ENCODE assay signal across 2 cellular contexts in genomic region chr3:111720681-111721380, GRCh38.
TF ChIP-seq lines count a peak whose summit lies in the region.

No MANE protein-coding gene starts in this region.

TF ChIP-seq in liver, 16 proteins besides CTCF, POLR2A, EP300 and RAD21:
- peak; percentile 70 for TF ChIP-seq FOXA1 (IDR thresholded peaks at IDR 0.05)
- peak; percentile 52 for TF ChIP-seq ZBTB33 (IDR thresholded peaks at IDR 0.05)
- peak; percentile 87 for TF ChIP-seq MAX (IDR thresholded peaks at IDR 0.05)
- TF ChIP-seq NR2F2 (IDR thresholded peaks at IDR 0.05), result peak; percentile 86
- peak in 1 of 2 donors; percentile 75 for TF ChIP-seq EGR1 (IDR thresholded peaks at IDR 0.05; ENCODE audit: low read depth in 2 of 2)
- peak; percentile 78 for TF ChIP-seq REST (IDR thresholded peaks at IDR 0.05)
- TF ChIP-seq ATF3 (IDR thresholded peaks at IDR 0.05), result peak; percentile 59
- peak; percentile 99 for TF ChIP-seq HNF4A (conservative IDR thresholded peaks at IDR 0.05)
- peak; percentile 79 for TF ChIP-seq FOXA2 (IDR thresholded peaks at IDR 0.05)
- no peak for TF ChIP-seq TAF1 (conservative IDR thresholded peaks at IDR 0.05)
- peak; percentile 98 to 99 for TF ChIP-seq RXRA (IDR thresholded peaks at IDR 0.05)
- peak; percentile 93 for TF ChIP-seq SP1 (IDR thresholded peaks at IDR 0.05)
- peak in 1 of 2 donors; percentile 48 for TF ChIP-seq GABPA (IDR thresholded peaks at IDR 0.05 in 1 of 2, conservative IDR thresholded peaks at IDR 0.05 in 1 of 2)
- peak; percentile 95 for TF ChIP-seq HNF4G (IDR thresholded peaks at IDR 0.05)
- peak; percentile 81 for TF ChIP-seq YY1 (IDR thresholded peaks at IDR 0.05)
- peak; percentile 78 to 92 for TF ChIP-seq JUND (IDR thresholded peaks at IDR 0.05)

TF ChIP-seq in HepG2, 621 proteins besides CTCF, POLR2A, EP300 and RAD21:
- TF ChIP-seq ZNF362 (CRISPR knock-in tag; IDR thresholded peaks at IDR 0.05; ENCODE audit: borderline replicate concordance), result no peak
- no peak for TF ChIP-seq NFIB (CRISPR knock-in tag; IDR thresholded peaks at IDR 0.05; ENCODE audit: borderline replicate concordance)
